In genomic region chr1:200207711-200208126, GRCh38 we compare ENCODE assay signal across 9 cellular contexts.
DNase-seq lines count a peak whose midpoint lies in the region; ATAC-seq and TF ChIP-seq lines count a peak whose summit lies in the region.
"Had no signal": no experiment of that assay in that cellular context is flagged by ENCODE, and none has a peak within 500 bp of the region (broad histone marks: within the 10 kb centered on the region; RNA-seq: fewer than 3 reads in every experiment).

No MANE protein-coding gene starts in this region.

- no peaks in the 10 kb centered on the region for H3K9me3 Mint-ChIP-seq in GM23338

- H3F3A ChIP-seq in GM23338 (replicated peaks; ENCODE audit: low read depth) = no peaks in the 10 kb centered on the region

- no peak overlapping the region for H3K4me2 ChIP-seq in GM23338

- H3K4me1 ChIP-seq in GM23338 (ENCODE audit: insufficient read depth) = no peaks in the 10 kb centered on the region
- H3K4me1 ChIP-seq in ascending aorta = no peaks in the 10 kb centered on the region

- H3K27ac Mint-ChIP-seq in GM23338 = no peak overlapping the region
- H3K27ac Mint-ChIP-seq: T-helper 1 cell treated with Interleukin-12 subunit alpha and Interleukin-12 subunit beta and Interleukin-4 antibody, amounts not matched to agents 30 μg/mL and 1 μg/mL, for 36 hours had no signal

- no peaks in the 10 kb centered on the region for H3K4me1 Mint-ChIP-seq in GM23338

- no peak overlapping the region for H3K27ac ChIP-seq in GM23338 (ENCODE audit: low read depth)
- H3K27ac ChIP-seq in epithelial cell of prostate = peak overlapping the region; percentile 80
- H3K27ac ChIP-seq in ascending aorta = no peak overlapping the region

- intact Hi-C loops in ascending aorta (cut with DNase I) = no loop called here

- H3K36me3 Mint-ChIP-seq in GM23338 (ENCODE audit: low read depth) = no peaks in the 10 kb centered on the region

- peak overlapping the region; percentile 87 for H2AFZ ChIP-seq in GM23338

- H3K27me3 ChIP-seq in GM23338 (ENCODE audit: insufficient read depth) (no peaks in the 10 kb centered on the region), ascending aorta (no peaks in the 10 kb centered on the region)

- H4K20me1 ChIP-seq in GM23338 (replicated peaks; ENCODE audit: insufficient read depth) = no peaks in the 10 kb centered on the region

- ATAC-seq in GM18508 (IDR thresholded peaks at IDR 0.05; ENCODE audit: insufficient read depth, unreplicated experiment) (peak; percentile 94), GM23338 (no peak)

- no peak overlapping the region for H3K4me3 Mint-ChIP-seq in GM23338
- H3K4me3 Mint-ChIP-seq: T-helper 1 cell treated with Interleukin-12 subunit alpha and Interleukin-12 subunit beta and Interleukin-4 antibody, amounts not matched to agents 30 μg/mL and 1 μg/mL, for 36 hours had no signal

- H3K27me3 Mint-ChIP-seq in GM23338 (ENCODE audit: insufficient read depth, low read depth, poor library complexity) = peaks cover 1% of the 10 kb centered on the region

- no peak overlapping the region for H3K4me3 ChIP-seq in GM23338
- H3K4me3 ChIP-seq in Jurkat, Clone E6-1 (ENCODE audit: low read length) = no peak overlapping the region
- H3K4me3 ChIP-seq in ascending aorta = no peak overlapping the region

- TF ChIP-seq CTCF in GM23338 (conservative IDR thresholded peaks at IDR 0.05; ENCODE audit: low read depth in 2 of 2) (no peak), ascending aorta (IDR thresholded peaks at IDR 0.05) (no peak)

- H3K36me3 ChIP-seq in GM23338 (ENCODE audit: insufficient read depth) = no peaks in the 10 kb centered on the region
- H3K36me3 ChIP-seq in ascending aorta = no peaks in the 10 kb centered on the region

- no peak for DNase-seq in GM23338 (ENCODE audit: low spot score)
- peak; percentile 50 for DNase-seq in Jurkat, Clone E6-1 (ENCODE audit: low read depth, low spot score)
- DNase-seq in epithelial cell of prostate (ENCODE audit: low read depth, low spot score) = no peak
- DNase-seq in dedifferentiated amniotic fluid mesenchymal stem cell (ENCODE audit: extremely low spot score) = no peak
- no peak for DNase-seq in pons (ENCODE audit: low spot score)
- no peak for DNase-seq in activated naive CD4-positive, alpha-beta T cell treated with Interleukin-2 at 50 U/mL for 16 hours
- no peak for DNase-seq in ascending aorta (ENCODE audit: low spot score in 2 of 2)

- peaks cover 11% of the 10 kb centered on the region; the same call in 1 of the 2 replicates for H3K9me2 ChIP-seq in GM23338 (ENCODE audit: insufficient read depth)

- no peaks in the 10 kb centered on the region for H3K79me2 ChIP-seq in GM23338 (replicated peaks; ENCODE audit: insufficient read depth)

- no peaks in the 10 kb centered on the region for H3K9me3 ChIP-seq in ascending aorta

TF ChIP-seq in GM23338, 12 proteins besides CTCF, POLR2A, EP300 and RAD21:
- TF ChIP-seq STAT1 (IDR thresholded peaks at IDR 0.05; ENCODE audit: unreplicated experiment) = no peak
- TF ChIP-seq REST (IDR thresholded peaks at IDR 0.05; ENCODE audit: unreplicated experiment) = no peak
- TF ChIP-seq EZH2phosphoT487 (IDR thresholded peaks at IDR 0.05; ENCODE audit: unreplicated experiment) = no peak
- no peak for TF ChIP-seq ETS1 (IDR thresholded peaks at IDR 0.05)
- no peak for TF ChIP-seq ZNF462 (CRISPR knock-in tag; IDR thresholded peaks at IDR 0.05)
- TF ChIP-seq ZNF331 (CRISPR knock-in tag; IDR thresholded peaks at IDR 0.05; ENCODE audit: low read depth) = no peak
- no peak for TF ChIP-seq ZNF114 (CRISPR knock-in tag; IDR thresholded peaks at IDR 0.05)
